ENCODE assay signal across 8 cellular contexts in the genomic region with DNA sequence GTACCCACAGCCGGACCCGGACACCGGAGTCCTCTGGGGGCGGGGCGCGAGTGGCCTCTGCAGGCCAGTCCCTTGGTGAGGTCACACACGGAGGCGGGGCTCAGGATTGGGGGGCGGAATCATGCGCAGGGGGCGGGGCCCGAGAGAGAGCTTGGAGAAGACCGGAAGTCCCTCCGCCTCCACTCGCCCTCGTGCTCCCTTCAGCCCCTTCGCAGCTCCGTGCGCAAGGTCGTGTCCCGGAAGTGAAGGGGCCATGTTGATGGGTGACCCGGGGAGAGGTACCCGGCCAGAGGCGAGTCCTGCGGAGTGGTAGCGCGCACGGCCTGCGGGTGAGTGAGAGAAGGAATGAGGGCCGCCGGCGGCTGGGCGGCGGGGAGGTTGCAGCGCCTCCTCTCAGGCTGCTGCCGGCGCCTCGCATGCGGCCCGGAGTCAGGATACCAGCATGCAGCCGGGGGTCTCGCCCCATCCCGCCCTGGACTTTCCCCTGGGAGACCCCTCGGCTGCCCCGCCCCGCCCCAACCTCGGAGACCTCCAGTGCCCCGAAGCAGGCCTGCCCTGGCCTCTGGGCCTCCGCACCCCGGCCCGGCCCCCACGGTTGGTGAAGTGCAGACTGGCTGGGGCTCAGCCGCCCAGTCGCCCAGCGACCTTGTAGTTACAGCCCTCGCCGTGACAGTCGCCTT. TPM values are rescaled to one million over a fixed set of nuclear protein-coding genes. Genes with fewer than 3 reads are reported as not detected.
DNase-seq lines count a peak whose midpoint lies in the region; ATAC-seq and TF ChIP-seq lines count a peak whose summit lies in the region.

A gene (plus strand): TSS at position 182 of the 680 bp plus-strand sequence. CDS start 9,005 bp downstream, outside the sequence.

- peak; percentile 56 for ATAC-seq in GM19468 (IDR thresholded peaks at IDR 0.05; ENCODE audit: extremely low read depth, unreplicated experiment)
- ATAC-seq in activated CD8-positive, alpha-beta memory T cell treated with anti-CD3 and anti-CD28 coated beads, Interleukin-2, amount 10 ng/mL, durations not matched to agents 7 days and 5 days, result peak; percentile 98

- peak; percentile 97 for DNase-seq in CMK (ENCODE audit: low read depth)
- DNase-seq in HT1080 (ENCODE audit: low read depth), result peak; percentile 90
- peak; percentile 89 for DNase-seq in NOMO-1 treated with dmso at 0.1 percent for 144 hours (lab: John Stamatoyannopoulos, UW; ENCODE audit: unreplicated experiment)
- DNase-seq in activated CD8-positive, alpha-beta memory T cell treated with anti-CD3 and anti-CD28 coated beads, Interleukin-2, amount 10 ng/mL, durations not matched to agents 7 days and 5 days, result peak; percentile 97
- peak; percentile 99 for DNase-seq in endodermal cell
- peak; percentile 99 for DNase-seq in mesenteric fat pad (ENCODE audit: low spot score)
- DNase-seq in stimulated activated CD8-positive, alpha-beta memory T cell treated with anti-CD3 and anti-CD28 coated beads, Interleukin-15, amount 100 ng/mL, for 24 hours (ENCODE audit: low read depth), result peak; percentile 85

- peaks cover 39% of the 10 kb centered on the region for H3K36me3 ChIP-seq in endodermal cell (ENCODE audit: control insufficient read depth, insufficient read depth, low read length)

- peak within 1 kb of the TSS; percentile 94 for H3K27ac Mint-ChIP-seq in activated CD8-positive, alpha-beta memory T cell treated with anti-CD3 and anti-CD28 coated beads, Interleukin-2, amount 10 ng/mL, durations not matched to agents 7 days and 5 days
- peak within 1 kb of the TSS; percentile 91 for H3K27ac Mint-ChIP-seq in endodermal cell

- peaks cover 33% of the 10 kb centered on the region for H3K36me3 Mint-ChIP-seq in activated CD8-positive, alpha-beta memory T cell treated with anti-CD3 and anti-CD28 coated beads, Interleukin-2, amount 10 ng/mL, durations not matched to agents 7 days and 5 days
- H3K36me3 Mint-ChIP-seq in endodermal cell (ENCODE audit: low read depth), result peaks cover 33% of the 10 kb centered on the region

- H3K9me3 Mint-ChIP-seq in activated CD8-positive, alpha-beta memory T cell treated with anti-CD3 and anti-CD28 coated beads, Interleukin-2, amount 10 ng/mL, durations not matched to agents 7 days and 5 days (ENCODE audit: low read depth), result no peaks in the 10 kb centered on the region
- H3K9me3 Mint-ChIP-seq in endodermal cell, result no peaks in the 10 kb centered on the region

- H3K4me3 ChIP-seq in endodermal cell (ENCODE audit: low read length), result peak within 1 kb of the TSS; percentile 96

- peaks cover 4% of the 10 kb centered on the region for H3K27me3 Mint-ChIP-seq in activated CD8-positive, alpha-beta memory T cell treated with anti-CD3 and anti-CD28 coated beads, Interleukin-2, amount 10 ng/mL, durations not matched to agents 7 days and 5 days
- peaks cover 46% of the 10 kb centered on the region for H3K27me3 Mint-ChIP-seq in endodermal cell (ENCODE audit: insufficient read depth)

- no peaks in the 10 kb centered on the region for H3K9me3 ChIP-seq in endodermal cell (ENCODE audit: control insufficient read depth, low read length)

- CTCF ChIA-PET in activated CD8-positive, alpha-beta memory T cell treated with anti-CD3 and anti-CD28 coated beads, Interleukin-2, amount 10 ng/mL, durations not matched to agents 7 days and 5 days (lab: Charles Lee), result interaction anchor here (0.7 to 5.4 kb wide), 13 partner anchors 8 to 534 kb away, joined by 3 to 53 read pairs (median 7); a partner anchor contains a TSS

- WGBS in endodermal cell (ENCODE audit: insufficient coverage in 1 of 2, insufficient read length in 1 of 2), 2 experiments, result 0 to 1% methylated on average over 33 to 58 of the region's 58 CpGs

- H3K9ac ChIP-seq in endodermal cell (ENCODE audit: extremely low read depth, low read length, poor library complexity, severe bottlenecking), result peak within 1 kb of the TSS; percentile 57

- H3K4me3 Mint-ChIP-seq in activated CD8-positive, alpha-beta memory T cell treated with anti-CD3 and anti-CD28 coated beads, Interleukin-2, amount 10 ng/mL, durations not matched to agents 7 days and 5 days, result peak within 1 kb of the TSS; percentile 88
- H3K4me3 Mint-ChIP-seq in endodermal cell, result peak within 1 kb of the TSS; percentile 87

- peaks cover 31% of the 10 kb centered on the region for H3K4me1 Mint-ChIP-seq in activated CD8-positive, alpha-beta memory T cell treated with anti-CD3 and anti-CD28 coated beads, Interleukin-2, amount 10 ng/mL, durations not matched to agents 7 days and 5 days
- H3K4me1 Mint-ChIP-seq in endodermal cell, result peaks cover 24% of the 10 kb centered on the region

- TF ChIP-seq CTCF in endodermal cell (conservative IDR thresholded peaks at IDR 0.05), result no peak

- H3K27ac ChIP-seq in endodermal cell (ENCODE audit: low read depth, low read length), result peak within 1 kb of the TSS; percentile 32

- no peaks in the 10 kb centered on the region for H3K27me3 ChIP-seq in endodermal cell (ENCODE audit: control insufficient read depth, insufficient read depth, low read length, poor library complexity, severe bottlenecking)

- H3K4me1 ChIP-seq in endodermal cell (ENCODE audit: control insufficient read depth, insufficient read depth, low read length), result peaks cover 21% of the 10 kb centered on the region

RNA-seq across cellular contexts. Expression of the gene that starts here (rescaled TPM):
- 41.5 and 51.4 TPM in 2 replicates for total RNA-seq in HT1080 (2014; rRNA removed; shearing (Covaris generic))
- 33.2 and 40.9 TPM in 2 replicates for polyA plus RNA-seq in HT1080 (2015; cell fraction: cytosol; rRNA removed)
- polyA plus RNA-seq in HT1080 (2015; cell fraction: nucleus; rRNA removed), result 34.5 and 34.7 TPM in 2 replicates
- 10 to 100 TPM; 40.6 to 45.7 TPM for total RNA-seq in activated CD8-positive, alpha-beta memory T cell treated with anti-CD3 and anti-CD28 coated beads, Interleukin-2, amount 10 ng/mL, durations not matched to agents 7 days and 5 days
- total RNA-seq in endodermal cell (10 to 100 TPM; 36.0 to 43.3 TPM), mesenteric fat pad (42.9 TPM)
- 28.1 TPM for polyA plus RNA-seq in endodermal cell (2013, experiment 1 of 2)
- polyA plus RNA-seq in endodermal cell (2013, experiment 2 of 2), result 26.6 TPM

Comparison
In these comparisons a context has a peak if more than half of its experiments do, and no peak if none do; other contexts are left out.
1. Peak in every context shown above with its lines: DNase-seq, ATAC-seq, H3K4me3 ChIP-seq and H3K27ac ChIP-seq.